10 cellular contexts compared by ENCODE assay signal in the genomic region with DNA sequence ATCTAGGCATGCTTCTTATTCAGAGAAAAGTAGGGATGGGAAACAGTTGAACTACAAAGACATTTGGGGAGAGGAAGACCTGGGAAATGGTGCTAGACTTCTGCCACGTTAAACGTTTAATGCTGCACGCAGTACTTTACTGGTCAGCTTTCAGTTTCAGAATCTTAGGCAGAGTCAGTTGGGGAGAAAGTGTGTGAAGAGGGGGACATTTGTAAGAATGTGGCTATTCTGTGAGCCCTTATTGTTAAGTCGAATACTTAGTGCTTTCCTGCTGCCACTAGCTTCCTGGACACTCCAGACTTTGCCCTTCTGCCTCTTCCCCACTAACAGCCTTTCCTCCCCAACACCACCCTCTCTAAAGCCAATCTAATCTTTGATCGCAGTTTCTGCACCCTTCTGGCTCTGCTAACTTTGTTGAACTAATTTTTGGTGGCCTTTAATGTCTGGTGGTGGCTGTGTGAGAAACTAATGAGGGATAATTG. TPM values are rescaled to one million over a fixed set of nuclear protein-coding genes. Genes with fewer than 3 reads are reported as not detected.
DNase-seq lines count a peak whose midpoint lies in the region; ATAC-seq and TF ChIP-seq lines count a peak whose summit lies in the region.
"Had no signal": no experiment of that assay in that cellular context is flagged by ENCODE, and none has a peak within 500 bp of the region (broad histone marks: within the 10 kb centered on the region; RNA-seq: fewer than 3 reads in every experiment).

No MANE protein-coding gene starts in this region.

- peak overlapping the region in 1 of 3 donors; percentile 21 for H3K4me3 ChIP-seq in breast epithelium
- H3K4me3 ChIP-seq in upper lobe of left lung = no peak overlapping the region
- H3K4me3 ChIP-seq in left lung = no peak overlapping the region
- no peak overlapping the region for H3K4me3 ChIP-seq in endodermal cell (ENCODE audit: low read length)

- CTCF ChIA-PET in MCF 10A (lab: Yijun Ruan, JAX) = interaction anchor here (0.6 to 0.9 kb wide), 4 partner anchors 71 to 394 kb away, joined by 3 to 4 read pairs (median 3); no protein-coding TSS in a partner anchor

- H3K36me3 Mint-ChIP-seq in MCF 10A (ENCODE audit: insufficient read depth, unreplicated experiment) (peaks cover 2% of the 10 kb centered on the region), immature natural killer cell (peaks cover 0 to 5% (median 0%) of the 10 kb centered on the region in 3 donors), endodermal cell (ENCODE audit: low read depth) (no peaks in the 10 kb centered on the region)

- no peak overlapping the region for H3K4me3 Mint-ChIP-seq in MCF 10A (ENCODE audit: unreplicated experiment)
- peak overlapping the region in 4 of 5 donors; percentile 5 to 71 (median 20) for H3K4me3 Mint-ChIP-seq in immature natural killer cell
- H3K4me3 Mint-ChIP-seq in endodermal cell = no peak overlapping the region

- TF ChIP-seq POLR2A in breast epithelium (IDR thresholded peaks at IDR 0.05) (no peak), upper lobe of left lung (IDR thresholded peaks at IDR 0.05) (no peak)

- H3K27ac Mint-ChIP-seq in MCF 10A (ENCODE audit: low read depth, unreplicated experiment) = no peak overlapping the region
- H3K27ac Mint-ChIP-seq in immature natural killer cell = peak overlapping the region in 5 of 6 donors; percentile 3 to 79 (median 46)
- H3K27ac Mint-ChIP-seq in endodermal cell = no peak overlapping the region

- TF ChIP-seq CTCF in breast epithelium (IDR thresholded peaks at IDR 0.05) (no peak), MCF 10A (IDR thresholded peaks at IDR 0.05; ENCODE audit: unreplicated experiment) (no peak), upper lobe of left lung (IDR thresholded peaks at IDR 0.05) (no peak), left lung (IDR thresholded peaks at IDR 0.05) (no peak), endodermal cell (conservative IDR thresholded peaks at IDR 0.05) (no peak)

- H3K36me3 ChIP-seq in breast epithelium (no peaks in the 10 kb centered on the region), upper lobe of left lung (no peaks in the 10 kb centered on the region), left lung (no peaks in the 10 kb centered on the region), endodermal cell (ENCODE audit: control insufficient read depth, insufficient read depth, low read length) (no peaks in the 10 kb centered on the region)

- no peak for TF ChIP-seq EP300 in upper lobe of left lung (IDR thresholded peaks at IDR 0.05)

- H3K27ac ChIP-seq in breast epithelium (peak overlapping the region; percentile 40 to 50), upper lobe of left lung (peak overlapping the region; percentile 40 to 77 (median 60)), left lung (peak overlapping the region in 1 of 2 donors; percentile 4), endodermal cell (ENCODE audit: low read depth, low read length) (no peak overlapping the region)

- 43 to 46% methylated on average over 5 of the region's 5 CpGs for WGBS in upper lobe of left lung, 2 donors
- 87 to 91% methylated on average over 3 to 5 of the region's 5 CpGs for WGBS in endodermal cell (ENCODE audit: insufficient coverage in 1 of 2, insufficient read length in 1 of 2), 2 experiments

- H3K4me1 Mint-ChIP-seq in MCF 10A (ENCODE audit: insufficient read depth, unreplicated experiment) (peaks cover 18% of the 10 kb centered on the region), immature natural killer cell (peaks cover 2 to 10% of the 10 kb centered on the region in 2 donors), endodermal cell (peaks cover 25% of the 10 kb centered on the region)

- no peak for DNase-seq in breast epithelium (ENCODE audit: low spot score in 2 of 2)
- no peak for DNase-seq in MCF 10A (ENCODE audit: unreplicated experiment)
- DNase-seq in immature natural killer cell = no peak
- DNase-seq in upper lobe of left lung = no peak
- no peak for DNase-seq in left lung
- no peak for DNase-seq in endodermal cell
- DNase-seq in NCI-H2227 (lab: John Stamatoyannopoulos, UW; ENCODE audit: unreplicated experiment) = no peak
- DNase-seq: NCI-H2081 treated with DMSO at 0.1 percent for 48 hours; stimulated activated CD4-positive, alpha-beta T cell treated with anti-CD3 and anti-CD28 coated beads, Interleukin-2, amount 100 ng/mL, for 24 hours had no signal

- H3K9me3 ChIP-seq in breast epithelium = no peaks in the 10 kb centered on the region
- H3K9me3 ChIP-seq in upper lobe of left lung = no peaks in the 10 kb centered on the region
- H3K9me3 ChIP-seq in left lung = no peaks in the 10 kb centered on the region
- H3K9me3 ChIP-seq in endodermal cell (ENCODE audit: control insufficient read depth, low read length) = no peaks in the 10 kb centered on the region

- H3K4me1 ChIP-seq in breast epithelium = no peaks in the 10 kb centered on the region
- peaks cover 52 to 66% (median 58%) of the 10 kb centered on the region in 4 donors for H3K4me1 ChIP-seq in upper lobe of left lung
- H3K4me1 ChIP-seq in left lung = peaks cover 30 to 71% of the 10 kb centered on the region in 2 donors
- no peaks in the 10 kb centered on the region for H3K4me1 ChIP-seq in endodermal cell (ENCODE audit: control insufficient read depth, insufficient read depth, low read length)

- no peaks in the 10 kb centered on the region for H3K27me3 ChIP-seq in breast epithelium
- no peaks in the 10 kb centered on the region for H3K27me3 ChIP-seq in upper lobe of left lung
- no peaks in the 10 kb centered on the region for H3K27me3 ChIP-seq in left lung
- H3K27me3 ChIP-seq in endodermal cell (ENCODE audit: control insufficient read depth, insufficient read depth, low read length, poor library complexity, severe bottlenecking) = peaks cover 31% of the 10 kb centered on the region

- no peaks in the 10 kb centered on the region for H3K27me3 Mint-ChIP-seq in MCF 10A (ENCODE audit: insufficient read depth, unreplicated experiment)
- peaks cover under 1 to 10% (median 3%) of the 10 kb centered on the region in 3 donors for H3K27me3 Mint-ChIP-seq in immature natural killer cell (ENCODE audit: low read depth in 3 of 3)
- peaks cover 5% of the 10 kb centered on the region for H3K27me3 Mint-ChIP-seq in endodermal cell (ENCODE audit: insufficient read depth)

- no TSS peak for BruUV-seq in MCF 10A (replicated peaks; lab: Mats Ljungman, UMichigan)

- H3K9ac ChIP-seq in endodermal cell (ENCODE audit: extremely low read depth, low read length, poor library complexity, severe bottlenecking) = no peak overlapping the region

- POLR2A ChIA-PET in MCF 10A (lab: Yijun Ruan, JAX) = interaction anchor here (0.8 to 1.1 kb wide), 2 partner anchors 10 to 41 kb away, joined by 3 read pairs; no protein-coding TSS in a partner anchor

- ATAC-seq in HG03460 (IDR thresholded peaks at IDR 0.05; ENCODE audit: unreplicated experiment) (peak; percentile 65), upper lobe of left lung (ENCODE audit: low FRiP score in 2 of 2) (no peak), left lung (no peak)

- intact Hi-C loops in breast epithelium (cut with DNase I; ENCODE audit: low total_unique reads) (no loop called here), MCF 10A (cut with micrococcal nuclease) (no loop called here), left lung (cut with DNase I) (no loop called here)

- H3K9me3 Mint-ChIP-seq in MCF 10A (ENCODE audit: unreplicated experiment) = no peaks in the 10 kb centered on the region
- no peaks in the 10 kb centered on the region for H3K9me3 Mint-ChIP-seq in immature natural killer cell
- no peaks in the 10 kb centered on the region for H3K9me3 Mint-ChIP-seq in endodermal cell

RNA-seq across cellular contexts. Expression of a gene that starts 6.1 kb away (rescaled TPM):
- total RNA-seq in breast epithelium = 100 to 1,000 TPM in 1 of 3 donors, 10 to 100 TPM in 2; 56.5 to 108 (median 76.0) TPM
- 59.4 and 105 TPM in 2 replicates for total RNA-seq in MCF 10A (2022)
- polyA plus RNA-seq in immature natural killer cell = 10 to 100 TPM in 1 of 3 donors, 1 to 10 TPM in 2; 3.9 to 11.0 (median 7.1) TPM
- total RNA-seq in upper lobe of left lung = 100 to 1,000 TPM in 1 of 6 donors, 10 to 100 TPM in 5; 24.1 to 139 (median 91.9) TPM
- total RNA-seq in left lung = 10 to 100 TPM; 85.2 to 90.4 TPM
- 10 to 100 TPM; 30.7 to 38.1 TPM for total RNA-seq in endodermal cell
- polyA plus RNA-seq in endodermal cell (2013, experiment 1 of 2) = 19.4 TPM
- polyA plus RNA-seq in endodermal cell (2013, experiment 2 of 2) = 22.2 TPM

RNA-seq across cellular contexts. Expression of a gene that starts 55.3 kb away (rescaled TPM):
- total RNA-seq in breast epithelium (10 to 100 TPM; 19.0 to 23.1 (median 21.8) TPM), MCF 10A (2022) (7.5 and 8.3 TPM in 2 replicates), upper lobe of left lung (10 to 100 TPM in 4 of 6 donors, 1 to 10 TPM in 2; 8.4 to 32.8 (median 11.8) TPM), left lung (10 to 100 TPM; 11.6 to 13.7 TPM), endodermal cell (1 to 10 TPM; 2.0 to 2.5 TPM)
- under 1 TPM in 1 of 3 donors, not detected in 2; 0.35 TPM for polyA plus RNA-seq in immature natural killer cell
- 0.57 TPM for polyA plus RNA-seq in endodermal cell (2013, experiment 1 of 2)
- 0.58 TPM for polyA plus RNA-seq in endodermal cell (2013, experiment 2 of 2)

Comparison
In these comparisons a context has a peak if more than half of its experiments do, and no peak if none do; other contexts are left out.
1. H3K27ac Mint-ChIP-seq: peak in immature natural killer cell (5 of 6); none in MCF 10A (single experiment) and endodermal cell (single experiment).
2. H3K4me3 Mint-ChIP-seq: peak in immature natural killer cell (4 of 5); none in MCF 10A (single experiment) and endodermal cell (single experiment).